1 cellular context compared by ENCODE assay signal in genomic region chr18:56635007-56635406, GRCh38.
TF ChIP-seq lines count a peak whose summit lies in the region.

No MANE protein-coding gene starts in this region.

TF ChIP-seq in GM12878, 131 proteins besides CTCF, POLR2A, EP300 and RAD21:
- TF ChIP-seq ZBTB33 (IDR thresholded peaks at IDR 0.05) (no peak), MEF2B (IDR thresholded peaks at IDR 0.05; ENCODE audit: partially characterized antibody, poor library complexity, severe bottlenecking) (no peak), PKNOX1 (IDR thresholded peaks at IDR 0.05) (no peak), ZNF622 (IDR thresholded peaks at IDR 0.05) (no peak), STAT3 (IDR thresholded peaks at IDR 0.05; ENCODE audit: low read depth, low read length) (no peak), HDAC6 (IDR thresholded peaks at IDR 0.05; ENCODE audit: unreplicated experiment) (no peak)
